ENCODE assay signal across 1 cellular context in the genomic region with DNA sequence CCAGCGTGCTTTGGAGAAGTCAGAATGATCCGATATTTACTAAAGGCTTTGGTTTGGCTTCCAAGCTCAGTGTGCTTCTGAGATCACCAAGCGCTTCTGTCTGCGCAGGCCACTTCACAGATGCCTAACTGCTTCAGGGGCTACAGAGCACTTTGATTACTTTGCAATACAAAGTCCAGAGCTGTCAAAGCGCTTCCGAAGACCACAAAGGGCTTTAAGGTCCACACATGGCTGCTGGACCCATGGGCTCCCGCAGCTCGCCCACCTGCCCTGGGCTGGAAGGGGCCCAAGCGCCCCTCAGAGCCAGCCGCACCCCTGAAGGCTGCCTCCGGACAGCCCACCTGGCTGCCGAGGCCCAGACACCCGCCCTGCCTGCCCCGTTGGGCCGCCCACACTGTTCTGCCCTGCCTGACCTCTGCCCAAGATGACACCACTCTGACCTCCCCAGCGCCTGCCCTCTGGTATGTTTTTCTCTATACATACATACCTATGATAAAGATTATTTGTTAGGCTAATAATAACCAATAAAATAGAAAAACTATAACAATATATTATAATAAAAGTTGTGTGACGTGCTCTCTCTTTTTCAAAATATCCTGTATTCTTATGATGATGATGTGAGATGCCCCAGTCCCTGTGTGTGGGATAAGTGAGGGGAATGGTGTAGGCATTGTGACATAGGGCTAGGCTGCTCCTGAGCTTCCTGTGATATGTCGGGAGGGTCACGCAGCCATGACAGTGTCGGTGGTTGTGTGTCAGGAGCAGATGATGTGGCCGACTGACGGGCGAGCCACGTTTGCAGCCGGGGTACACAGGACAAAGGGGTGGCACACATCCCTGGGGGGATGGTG.
TF ChIP-seq lines count a peak whose summit lies in the region.

No MANE protein-coding gene starts in this region.

TF ChIP-seq in H1, 55 proteins besides CTCF, POLR2A, EP300 and RAD21:
- TF ChIP-seq NRF1 (IDR thresholded peaks at IDR 0.05; ENCODE audit: low read depth, low read length) = no peak
- no peak for TF ChIP-seq GABPA (IDR thresholded peaks at IDR 0.05; ENCODE audit: borderline replicate concordance, insufficient read depth, low read length)
- TF ChIP-seq SP2 (IDR thresholded peaks at IDR 0.05; ENCODE audit: low read length) = no peak
- TF ChIP-seq CBX8 (IDR thresholded peaks at IDR 0.05; ENCODE audit: borderline replicate concordance, low read depth, low read length) = no peak
- TF ChIP-seq BCL11A (IDR thresholded peaks at IDR 0.05; ENCODE audit: low read depth in 2 of 2, low read length in 2 of 2) = no peak
- no peak for TF ChIP-seq GTF2F1 (IDR thresholded peaks at IDR 0.05; ENCODE audit: borderline replicate concordance, low read depth, low read length)
- no peak for TF ChIP-seq SIX5 (IDR thresholded peaks at IDR 0.05; ENCODE audit: low read depth, low read length)
- TF ChIP-seq RXRA (IDR thresholded peaks at IDR 0.05; ENCODE audit: insufficient read depth, low read depth, low read length) = no peak
- TF ChIP-seq KDM1A (IDR thresholded peaks at IDR 0.05; ENCODE audit: borderline replicate concordance, low read length) = no peak
- no peak for TF ChIP-seq BACH1 (IDR thresholded peaks at IDR 0.05; ENCODE audit: low read length)
- TF ChIP-seq PHF8 (conservative IDR thresholded peaks at IDR 0.05; ENCODE audit: low read depth, low read length) = no peak
- TF ChIP-seq POU5F1 (IDR thresholded peaks at IDR 0.05; ENCODE audit: low read depth, low read length) = no peak
- no peak for TF ChIP-seq SIN3A (conservative IDR thresholded peaks at IDR 0.05 in 1 of 2, IDR thresholded peaks at IDR 0.05 in 1 of 2; ENCODE audit: low read depth in 1 of 2, low read length in 2 of 2)
- no peak for TF ChIP-seq CTBP2 (IDR thresholded peaks at IDR 0.05; ENCODE audit: borderline replicate concordance, insufficient read depth, insufficient read length, low read length)
- TF ChIP-seq TAF1 (IDR thresholded peaks at IDR 0.05; ENCODE audit: low read depth, low read length) = no peak
- TF ChIP-seq SAP30 (IDR thresholded peaks at IDR 0.05; ENCODE audit: insufficient read depth, insufficient replicate concordance, low read length) = no peak
- TF ChIP-seq BRCA1 (IDR thresholded peaks at IDR 0.05; ENCODE audit: low read depth, low read length) = no peak
